ENCODE assay signal across 8 cellular contexts in the genomic region with DNA sequence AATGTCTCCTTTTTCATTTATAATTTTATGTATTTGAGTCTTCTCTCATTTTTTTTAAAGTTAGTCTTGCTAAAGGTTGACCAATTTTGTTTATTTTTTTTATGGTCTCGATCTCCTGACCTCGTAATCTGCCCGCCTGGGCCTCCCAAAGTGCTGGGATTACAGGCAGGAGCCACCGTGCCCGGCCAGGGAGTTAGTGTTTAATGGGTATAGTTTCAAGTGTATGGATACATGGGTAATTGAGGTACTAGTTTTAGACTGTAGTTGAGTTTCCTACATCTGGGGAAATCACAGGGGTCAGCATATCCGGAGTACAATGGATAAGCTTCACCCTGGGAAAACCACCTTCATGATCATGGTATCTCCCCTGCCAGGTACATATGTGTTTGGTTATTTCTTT.
"Had no signal": no experiment of that assay in that cellular context is flagged by ENCODE, and none has a peak within 500 bp of the region (broad histone marks: within the 10 kb centered on the region; RNA-seq: fewer than 3 reads in every experiment).

No MANE protein-coding gene starts in this region.

- H3K27ac ChIP-seq: HL-60, KMS-11 had no signal

- H3K4me1 Mint-ChIP-seq: IgD-negative memory B cell had no signal

- H3K4me3 Mint-ChIP-seq: IgD-negative memory B cell had no signal

- H3K9ac ChIP-seq: KMS-11 had no signal

- FAIRE-seq: HepG2, HTR-8/SVneo had no signal

- H3K27ac Mint-ChIP-seq: IgD-negative memory B cell had no signal

- H3K27me3 Mint-ChIP-seq: IgD-negative memory B cell had no signal

- H3K36me3 Mint-ChIP-seq: IgD-negative memory B cell had no signal

- H3K4me2 ChIP-seq: KMS-11 had no signal

- DNase-seq: IMR-90, KBM-7, KG1 had no signal

- ATAC-seq: HepG2 had no signal
